Comparison of ENCODE assay signal across 10 cellular contexts in the genomic region with DNA sequence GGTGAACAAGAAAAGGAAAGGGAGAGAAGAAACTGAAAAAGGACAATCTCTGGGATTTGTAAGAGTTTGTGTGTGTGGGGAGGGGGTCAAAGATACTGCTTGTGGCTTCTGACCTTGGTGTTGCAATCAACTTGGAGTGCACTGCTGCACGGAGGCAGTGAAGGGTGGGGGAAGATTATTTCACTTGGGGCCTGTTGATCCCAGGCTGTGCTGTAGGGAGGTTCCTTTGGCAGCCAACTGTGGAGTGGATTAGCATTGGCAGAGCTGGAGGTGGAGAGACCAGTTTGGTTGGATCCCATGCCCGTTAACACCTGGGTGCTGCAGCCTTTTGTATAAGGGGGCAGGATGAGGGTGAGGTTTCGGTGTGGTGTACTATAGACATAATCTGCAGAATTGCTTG. TPM values are rescaled to one million over a fixed set of nuclear protein-coding genes. Genes with fewer than 3 reads are reported as not detected.
DNase-seq lines count a peak whose midpoint lies in the region; ATAC-seq and TF ChIP-seq lines count a peak whose summit lies in the region.
"Had no signal": no experiment of that assay in that cellular context is flagged by ENCODE, and none has a peak within 500 bp of the region (broad histone marks: within the 10 kb centered on the region; RNA-seq: fewer than 3 reads in every experiment).

No MANE protein-coding gene starts in this region.

- H3K36me3 Mint-ChIP-seq in CD4-positive, alpha-beta T cell (ENCODE audit: low read depth): no peaks in the 10 kb centered on the region
- H3K36me3 Mint-ChIP-seq: IgD-negative memory B cell had no signal

- H3K36me3 ChIP-seq in Loucy (ENCODE audit: insufficient read depth, low read length) (no peaks in the 10 kb centered on the region), adrenal gland (replicated peaks in 1 of 2) (no peaks in the 10 kb centered on the region), Peyer's patch (no peaks in the 10 kb centered on the region), MG63 (no peaks in the 10 kb centered on the region)

- peaks cover 87% of the 10 kb centered on the region for H3K79me2 ChIP-seq in Loucy (ENCODE audit: insufficient read depth, low read length)

- no peak for TF ChIP-seq CTCF in CD4-positive, alpha-beta T cell (IDR thresholded peaks at IDR 0.05)
- TF ChIP-seq CTCF in Loucy (conservative IDR thresholded peaks at IDR 0.05; ENCODE audit: low read length) (no peak), adrenal gland (IDR thresholded peaks at IDR 0.05) (no peak), Peyer's patch (IDR thresholded peaks at IDR 0.05) (no peak)

- H3K27me3 ChIP-seq in CD4-positive, alpha-beta T cell (ENCODE audit: control insufficient read depth, insufficient read depth, low read length): no peaks in the 10 kb centered on the region
- H3K27me3 ChIP-seq in Loucy (ENCODE audit: insufficient read depth, low read length, poor library complexity, severe bottlenecking) (no peaks in the 10 kb centered on the region), adrenal gland (no peaks in the 10 kb centered on the region), Peyer's patch (no peaks in the 10 kb centered on the region), MG63 (no peaks in the 10 kb centered on the region)

- POLR2A ChIA-PET in CD4-positive, alpha-beta T cell (lab: Charles Lee): no interaction called here

- no peak for TF ChIP-seq POLR2A in adrenal gland (IDR thresholded peaks at IDR 0.05)
- no peak for TF ChIP-seq POLR2A in Peyer's patch (IDR thresholded peaks at IDR 0.05)

- peaks cover 67% of the 10 kb centered on the region for H3K4me1 Mint-ChIP-seq in CD4-positive, alpha-beta T cell (ENCODE audit: low read depth)

- intact Hi-C loops in CD4-positive, alpha-beta T cell (cut with DNase I, micrococcal nuclease): loop anchor here in 1 of 2 experiments (5.0 kb wide), 1 partner anchor 36 kb away; a partner anchor contains a TSS
- intact Hi-C loops in adrenal gland (cut with DNase I): no loop called here

- no peaks in the 10 kb centered on the region for H3K9me2 ChIP-seq in Loucy (replicated peaks; ENCODE audit: low read depth, low read length)

- DNase-seq in CD4-positive, alpha-beta T cell: no peak
- DNase-seq in adrenal gland (peak in 5 of 7 donors; percentile 43 to 61 (median 45)), left lobe of liver (ENCODE audit: low spot score) (peak; percentile 79), Peyer's patch (no peak), MG63 (no peak), inferior parietal cortex (ENCODE audit: extremely low spot score) (no peak), GDM1 (lab: John Stamatoyannopoulos, UW) (no peak)
- DNase-seq: activated CD4-positive, alpha-beta T cell treated with anti-CD3 and anti-CD28 coated beads for 1 hour had no signal

- peak overlapping the region; percentile 54 for H3K27ac Mint-ChIP-seq in CD4-positive, alpha-beta T cell

- no peaks in the 10 kb centered on the region for H3K27me3 Mint-ChIP-seq in CD4-positive, alpha-beta T cell
- H3K27me3 Mint-ChIP-seq: IgD-negative memory B cell had no signal

- H3K9ac ChIP-seq in Loucy (ENCODE audit: low read depth, low read length, poor library complexity, severe bottlenecking): peak overlapping the region; percentile 18

- no peaks in the 10 kb centered on the region for H4K20me1 ChIP-seq in Loucy (ENCODE audit: insufficient read depth, low read length, poor library complexity, severe bottlenecking)

- H3K4me3 Mint-ChIP-seq in CD4-positive, alpha-beta T cell: no peak overlapping the region

- peak overlapping the region; percentile 10 for H3K4me2 ChIP-seq in Loucy (ENCODE audit: low read depth, low read length, poor library complexity, severe bottlenecking)

- no peak overlapping the region for H3K4me3 ChIP-seq in Loucy (ENCODE audit: low read length, poor library complexity, severe bottlenecking)
- H3K4me3 ChIP-seq in adrenal gland: no peak overlapping the region
- no peak overlapping the region for H3K4me3 ChIP-seq in Peyer's patch
- H3K4me3 ChIP-seq in MG63: no peak overlapping the region

- no peak for ATAC-seq in CD4-positive, alpha-beta T cell (ENCODE audit: poor library complexity)
- ATAC-seq in left lobe of liver: peak; percentile 87

- no peaks in the 10 kb centered on the region for H3F3A ChIP-seq in Loucy (ENCODE audit: low read depth)

- no peak overlapping the region for H2AFZ ChIP-seq in Loucy (ENCODE audit: low read length)

- no peak overlapping the region for H3K27ac ChIP-seq in CD4-positive, alpha-beta T cell (ENCODE audit: low read depth, low read length)
- H3K27ac ChIP-seq in adrenal gland: peak overlapping the region in 1 of 5 donors; percentile 14
- no peak overlapping the region for H3K27ac ChIP-seq in Peyer's patch

- no peaks in the 10 kb centered on the region for H3K9me3 ChIP-seq in CD4-positive, alpha-beta T cell (ENCODE audit: control insufficient read depth, low read length)
- H3K9me3 ChIP-seq in Loucy (ENCODE audit: insufficient read depth, low read depth, low read length): no peaks in the 10 kb centered on the region
- H3K9me3 ChIP-seq in adrenal gland (replicated peaks in 1 of 3): no peaks in the 10 kb centered on the region
- H3K9me3 ChIP-seq in Peyer's patch: no peaks in the 10 kb centered on the region
- no peaks in the 10 kb centered on the region for H3K9me3 ChIP-seq in MG63

- 56 to 66% (median 62%) methylated on average over 3 of the region's 3 CpGs for WGBS in adrenal gland, 4 donors

- H3K4me1 ChIP-seq in Loucy (ENCODE audit: insufficient read depth, low read length, poor library complexity, severe bottlenecking) (peaks cover 70% of the 10 kb centered on the region), adrenal gland (replicated peaks in 1 of 2) (peaks cover 20 to 34% of the 10 kb centered on the region in 2 donors), Peyer's patch (peaks cover 0 to 8% (median 0%) of the 10 kb centered on the region in 4 donors)

- CTCF ChIA-PET in CD4-positive, alpha-beta T cell (lab: Charles Lee): no interaction called here

- no peaks in the 10 kb centered on the region for H3K9me3 Mint-ChIP-seq in CD4-positive, alpha-beta T cell
- H3K9me3 Mint-ChIP-seq: IgD-negative memory B cell had no signal

RNA-seq across cellular contexts. Expression of a gene that starts 38.2 kb away (rescaled TPM):
- total RNA-seq in CD4-positive, alpha-beta T cell: 10 to 100 TPM; 50.3 to 51.2 TPM
- total RNA-seq in adrenal gland (100 to 1,000 TPM in 1 of 8 donors, 10 to 100 TPM in 7; 42.1 to 109 (median 63.3) TPM), left lobe of liver (37.2 TPM), Peyer's patch (100 to 1,000 TPM in 3 of 4 donors, 10 to 100 TPM in 1; 72.5 to 128 (median 108) TPM)
- 10 to 100 TPM in 2 of 3 donors, 1 to 10 TPM in 1; 9.9 to 44.1 (median 26.2) TPM for polyA plus RNA-seq in adrenal gland
- 0.47 and 1.1 TPM in 2 replicates for total RNA-seq in MG63 (2014; rRNA removed; shearing (Covaris generic); ENCODE audit: low replicate concordance)

Comparison
In these comparisons a context has a peak if more than half of its experiments do, and no peak if none do; other contexts are left out.
1. DNase-seq: peak in adrenal gland (5 of 7) and left lobe of liver (single experiment); none in CD4-positive, alpha-beta T cell (0 of 10), Peyer's patch (0 of 3), MG63 (single experiment), inferior parietal cortex (single experiment) and GDM1 (single experiment).
2. RNA of a gene that starts 38.2 kb away (total RNA-seq): 72.5 to 128 TPM in Peyer's patch, 42.1 to 109 TPM in adrenal gland, 50.3 to 51.2 TPM in CD4-positive, alpha-beta T cell and 37.2 TPM in left lobe of liver (single experiment); 0.47 to 1.1 TPM in MG63; every median in the first group is over 10 times any median in the second.